ENCODE assay signal across 16 cellular contexts in the genomic region with DNA sequence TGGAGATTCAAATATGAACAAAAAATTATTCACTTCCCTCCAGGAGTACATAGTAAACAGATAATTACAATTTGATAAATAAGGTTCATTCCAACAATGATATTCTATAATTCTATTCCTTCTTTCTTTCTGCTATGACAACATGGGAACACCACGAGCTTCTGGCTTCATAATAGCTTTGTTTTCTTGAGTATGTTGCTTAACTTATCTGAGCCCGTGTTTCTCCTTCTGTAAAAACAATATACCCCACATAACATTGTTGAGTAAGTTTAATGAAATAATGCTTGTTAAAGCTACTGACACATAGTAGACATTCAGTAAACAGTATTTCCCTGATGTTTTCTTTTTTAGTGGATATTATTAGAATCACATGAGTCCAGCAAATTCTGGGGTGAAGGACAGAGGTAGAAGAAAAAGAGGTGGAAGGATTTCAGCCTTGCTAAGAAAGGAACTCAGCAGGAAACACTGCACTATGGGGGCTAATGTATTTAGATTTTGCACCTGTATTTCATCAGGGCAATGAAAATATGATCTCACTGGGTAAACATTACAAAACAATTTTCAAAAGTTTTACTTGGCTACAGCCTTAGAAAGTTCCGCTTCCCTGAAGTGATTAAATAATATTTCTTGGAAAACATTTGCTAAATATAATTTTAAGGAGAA.
DNase-seq lines count a peak whose midpoint lies in the region; ATAC-seq and TF ChIP-seq lines count a peak whose summit lies in the region.
"Had no signal": no experiment of that assay in that cellular context is flagged by ENCODE, and none has a peak within 500 bp of the region (broad histone marks: within the 10 kb centered on the region; RNA-seq: fewer than 3 reads in every experiment).

No MANE protein-coding gene starts in this region.

- TF ChIP-seq CTCF in Calu3 (IDR thresholded peaks at IDR 0.05; ENCODE audit: unreplicated experiment), result no peak
- no peak for TF ChIP-seq CTCF in nephron (IDR thresholded peaks at IDR 0.05; ENCODE audit: unreplicated experiment in 3 of 3)
- no peak for TF ChIP-seq CTCF in GM13977 (IDR thresholded peaks at IDR 0.05; ENCODE audit: extremely low read depth, insufficient read depth, missing control alignments)

- DNase-seq in Calu3 (no peak), adipocyte (ENCODE audit: low read depth) (peak; percentile 49), epithelial cell of prostate (ENCODE audit: low read depth, low spot score) (no peak), GM13977 (ENCODE audit: low spot score) (no peak)
- DNase-seq in activated CD8-positive, alpha-beta memory T cell treated with anti-CD3 and anti-CD28 coated beads, Interleukin-2, amount 50 U/mL, for 48 hours, result no peak
- DNase-seq in activated CD4-positive, alpha-beta T cell treated with anti-CD3 and anti-CD28 coated beads, Interleukin-2, amount 10 ng/mL, durations not matched to agents 7 days and 5 days, result no peak
- DNase-seq: AML-193; Caco-2; H9; NCI-H1436 treated with DMSO at 0.1 percent for 48 hours; NCI-H2227 treated with DMSO at 0.1 percent for 48 hours; NK-92 treated with Interleukin-12 subunit alpha and Interleukin-12 subunit beta, amount 100 ng/mL, for 24 hours; OCI-M1 had no signal

- H3K4me3 Mint-ChIP-seq in Calu3 (ENCODE audit: low read depth, unreplicated experiment) (no peak overlapping the region), nephron (no peak overlapping the region)
- no peak overlapping the region for H3K4me3 Mint-ChIP-seq in activated CD4-positive, alpha-beta T cell treated with anti-CD3 and anti-CD28 coated beads, Interleukin-2, amount 10 ng/mL, durations not matched to agents 7 days and 5 days
- H3K4me3 Mint-ChIP-seq: H9 had no signal

- peak overlapping the region; percentile 12 for H3K27ac ChIP-seq in epithelial cell of prostate
- H3K27ac ChIP-seq: SJSA1 had no signal

- no peaks in the 10 kb centered on the region for H3K27me3 Mint-ChIP-seq in Calu3 (ENCODE audit: unreplicated experiment)
- no peaks in the 10 kb centered on the region for H3K27me3 Mint-ChIP-seq in nephron (ENCODE audit: low read depth)
- H3K27me3 Mint-ChIP-seq in activated CD4-positive, alpha-beta T cell treated with anti-CD3 and anti-CD28 coated beads, Interleukin-2, amount 10 ng/mL, durations not matched to agents 7 days and 5 days, result no peaks in the 10 kb centered on the region

- H3K9ac ChIP-seq in adipocyte (ENCODE audit: low read length), result no peak overlapping the region

- H3K36me3 Mint-ChIP-seq in Calu3 (ENCODE audit: insufficient read depth, unreplicated experiment) (no peaks in the 10 kb centered on the region), nephron (ENCODE audit: low read depth) (no peaks in the 10 kb centered on the region)
- no peaks in the 10 kb centered on the region for H3K36me3 Mint-ChIP-seq in activated CD4-positive, alpha-beta T cell treated with anti-CD3 and anti-CD28 coated beads, Interleukin-2, amount 10 ng/mL, durations not matched to agents 7 days and 5 days (ENCODE audit: low read depth)

- CTCF ChIA-PET in Calu3 (lab: Charles Lee), result no interaction called here
- CTCF ChIA-PET in activated CD4-positive, alpha-beta T cell treated with anti-CD3 and anti-CD28 coated beads, Interleukin-2, amount 10 ng/mL, durations not matched to agents 7 days and 5 days (lab: Charles Lee), result no interaction called here

- no peaks in the 10 kb centered on the region for H3K36me3 ChIP-seq in adipocyte (ENCODE audit: control insufficient read depth, insufficient read depth, low read length, severe bottlenecking)
- H3K36me3 ChIP-seq: SJSA1 had no signal

- intact Hi-C loops in Calu3 (cut with micrococcal nuclease; ENCODE audit: unreplicated experiment), result no loop called here

- BruUV-seq in Calu3 (replicated peaks; lab: Mats Ljungman, UMichigan), result no TSS peak

- no peaks in the 10 kb centered on the region for H3K27me3 ChIP-seq in adipocyte (replicated peaks; ENCODE audit: control insufficient read depth, insufficient read depth, low read length)
- H3K27me3 ChIP-seq: SJSA1 had no signal

- H3K9me3 Mint-ChIP-seq in Calu3 (ENCODE audit: low read depth, unreplicated experiment) (peaks cover 3% of the 10 kb centered on the region), nephron (peaks cover 8% of the 10 kb centered on the region)
- peaks cover 2% of the 10 kb centered on the region for H3K9me3 Mint-ChIP-seq in activated CD4-positive, alpha-beta T cell treated with anti-CD3 and anti-CD28 coated beads, Interleukin-2, amount 10 ng/mL, durations not matched to agents 7 days and 5 days
- H3K9me3 Mint-ChIP-seq: H9 had no signal

- no peak for ATAC-seq in GM18868 (IDR thresholded peaks at IDR 0.05; ENCODE audit: unreplicated experiment)

- peaks cover 5% of the 10 kb centered on the region for H3K9me3 ChIP-seq in adipocyte (ENCODE audit: control insufficient read depth, low read length)
- H3K9me3 ChIP-seq: Caco-2 had no signal

- H3K4me1 ChIP-seq in adipocyte (ENCODE audit: control insufficient read depth, insufficient read depth, low read length), result peaks cover 4% of the 10 kb centered on the region
- H3K4me1 ChIP-seq: Caco-2, SJSA1 had no signal

- no peak overlapping the region for H3K4me3 ChIP-seq in adipocyte (ENCODE audit: low read length)
- H3K4me3 ChIP-seq: SJSA1 had no signal

- H3K4me1 Mint-ChIP-seq in Calu3 (ENCODE audit: low read depth, unreplicated experiment) (no peaks in the 10 kb centered on the region), nephron (peaks cover 19% of the 10 kb centered on the region)
- no peaks in the 10 kb centered on the region for H3K4me1 Mint-ChIP-seq in activated CD4-positive, alpha-beta T cell treated with anti-CD3 and anti-CD28 coated beads, Interleukin-2, amount 10 ng/mL, durations not matched to agents 7 days and 5 days

- H3K27ac Mint-ChIP-seq in Calu3 (ENCODE audit: unreplicated experiment), result peak overlapping the region; percentile 58
- peak overlapping the region in 2 of 3 experiments; percentile 15 to 53 for H3K27ac Mint-ChIP-seq in nephron
- no peak overlapping the region for H3K27ac Mint-ChIP-seq in activated CD4-positive, alpha-beta T cell treated with anti-CD3 and anti-CD28 coated beads, Interleukin-2, amount 10 ng/mL, durations not matched to agents 7 days and 5 days

- in situ Hi-C loops in GM13977 (cut with MboI; ENCODE audit: low pct_unique_long_range_greater_than_20kb, low sequenced_read_pairs, unreplicated experiment), result no loop called here

- POLR2A ChIA-PET in activated CD4-positive, alpha-beta T cell treated with anti-CD3 and anti-CD28 coated beads, Interleukin-2, amount 10 ng/mL, durations not matched to agents 7 days and 5 days (lab: Charles Lee), result no interaction called here
